In genomic region chr19:18501351-18501750, GRCh38 we compare ENCODE assay signal across 16 cellular contexts. TPM values are rescaled to one million over a fixed set of nuclear protein-coding genes. Genes with fewer than 3 reads are reported as not detected.
A peak's percentile ranks its signal among the peaks of the same experiment; 100 is the strongest.
DNase-seq lines count a peak whose midpoint lies in the region; ATAC-seq, FAIRE-seq and TF ChIP-seq lines count a peak whose summit lies in the region.
"Had no signal": no experiment of that assay in that cellular context is flagged by ENCODE, and none has a peak within 500 bp of the region (broad histone marks: within the 10 kb centered on the region; RNA-seq: fewer than 3 reads in every experiment).

No MANE protein-coding gene starts in this region.

- peaks cover 80% of the 10 kb centered on the region; the same call in 1 of the 2 replicates for H4K20me1 ChIP-seq in HepG2 (ENCODE audit: insufficient read depth, low read length)

- TF ChIP-seq RAD21 in liver (IDR thresholded peaks at IDR 0.05) (no peak), HepG2 (CRISPR knock-in tag; IDR thresholded peaks at IDR 0.05) (no peak)

- DNase-seq in HepG2 (ENCODE audit: low spot score) = no peak
- DNase-seq in dorsolateral prefrontal cortex = no peak
- DNase-seq in psoas muscle = no peak
- DNase-seq in Calu3 = no peak
- no peak for DNase-seq in HAP-1 (ENCODE audit: low spot score in 2 of 2)
- DNase-seq: activated CD4-positive, alpha-beta T cell treated with anti-CD3 and anti-CD28 coated beads, Interleukin-2, amount 50 U/mL, for 48 hours; activated effector memory CD4-positive, alpha-beta T cell treated with anti-CD3 and anti-CD28 coated beads, Interleukin-2, amount 50 U/mL, for 16 hours; DND-41; islet precursor cell; NCI-H2081; NCI-H82; stimulated activated naive CD4-positive, alpha-beta T cell treated with Interleukin-2 at 50 U/mL for 16 hours; T-helper 9 cell had no signal

- peaks cover 54 to 82% (median 81%) of the 10 kb centered on the region in 4 donors for H3K4me1 ChIP-seq in liver (ENCODE audit: control insufficient read depth in 4 of 4, insufficient read depth in 4 of 4, low read length in 3 of 4)
- peaks cover 55% of the 10 kb centered on the region for H3K4me1 ChIP-seq in HepG2 (ENCODE audit: insufficient read depth, low read length)
- H3K4me1 ChIP-seq in psoas muscle = peaks cover 100% of the 10 kb centered on the region
- no peaks in the 10 kb centered on the region for H3K4me1 ChIP-seq in HAP-1

- TF ChIP-seq CTCF in liver (IDR thresholded peaks at IDR 0.05; ENCODE audit: low read depth, low read length, missing input control) (no peak), HepG2 (CRISPR knock-in tag; IDR thresholded peaks at IDR 0.05) (no peak), dorsolateral prefrontal cortex (IDR thresholded peaks at IDR 0.05 in 54 of 56, conservative IDR thresholded peaks at IDR 0.05 in 2 of 56; ENCODE audit: low read depth in 1 of 56, partially characterized antibody in 56 of 56) (no peak), psoas muscle (IDR thresholded peaks at IDR 0.05) (no peak), Calu3 (IDR thresholded peaks at IDR 0.05; ENCODE audit: unreplicated experiment) (no peak)

- POLR2A ChIA-PET in HepG2 (lab: Yijun Ruan, JAX) = no interaction called here

- H3K4me3 ChIP-seq in liver (ENCODE audit: low read depth in 1 of 3, low read length in 3 of 3) (no peak overlapping the region), HepG2 (replicated peaks in 1 of 3; ENCODE audit: insufficient read depth in 1 of 3, low read depth in 2 of 3, low read length in 3 of 3) (no peak overlapping the region), dorsolateral prefrontal cortex (no peak overlapping the region), psoas muscle (no peak overlapping the region), HAP-1 (no peak overlapping the region)

- 94% methylated on average over 13 of the region's 13 CpGs for WGBS in liver
- WGBS in HepG2 (ENCODE audit: low lambda C conversion rate) = 85% methylated on average over 8 of the region's 13 CpGs
- 63 to 73% (median 73%) methylated on average over 13 of the region's 13 CpGs for WGBS in psoas muscle, 3 donors

- H3K9ac ChIP-seq in liver (ENCODE audit: low read depth in 1 of 2, low read length in 2 of 2) (peak overlapping the region in 1 of 2 donors; percentile 1), HepG2 (ENCODE audit: insufficient read depth, low read depth, low read length) (no peak overlapping the region)

- no peaks in the 10 kb centered on the region for H3K36me3 ChIP-seq in liver (ENCODE audit: control insufficient read depth in 4 of 4, insufficient read depth in 3 of 4, low read depth in 1 of 4, low read length in 3 of 4)
- H3K36me3 ChIP-seq in HepG2 (replicated peaks in 1 of 2; ENCODE audit: control insufficient read depth in 1 of 2, insufficient read depth in 2 of 2, low read length in 2 of 2) = peaks cover 0 to 6% of the 10 kb centered on the region in 2 experiments; a peak in 1 of 5 replicates
- no peaks in the 10 kb centered on the region for H3K36me3 ChIP-seq in psoas muscle (ENCODE audit: insufficient read depth in 1 of 2, low read depth in 1 of 2)
- H3K36me3 ChIP-seq in HAP-1 (replicated peaks) = no peaks in the 10 kb centered on the region

- FAIRE-seq in HepG2 (lab: Jason Lieb, UNC) = no peak

- BruUV-seq in HepG2 (replicated peaks; lab: Mats Ljungman, UMichigan) = no TSS peak
- no TSS peak for BruUV-seq in Calu3 (replicated peaks; lab: Mats Ljungman, UMichigan)

- no peak overlapping the region for H3K4me3 Mint-ChIP-seq in Calu3 (ENCODE audit: low read depth, unreplicated experiment)

- peaks cover 34% of the 10 kb centered on the region for H3K4me1 Mint-ChIP-seq in Calu3 (ENCODE audit: low read depth, unreplicated experiment)

- H3K36me3 Mint-ChIP-seq in Calu3 (ENCODE audit: insufficient read depth, unreplicated experiment) = peaks cover 17% of the 10 kb centered on the region

- H3K9me3 Mint-ChIP-seq in Calu3 (ENCODE audit: low read depth, unreplicated experiment) = no peaks in the 10 kb centered on the region

- H3K9me3 ChIP-seq in liver (ENCODE audit: control insufficient read depth in 4 of 4, low read length in 3 of 4) (no peaks in the 10 kb centered on the region), HepG2 (ENCODE audit: low read length) (no peaks in the 10 kb centered on the region), psoas muscle (no peaks in the 10 kb centered on the region), HAP-1 (no peaks in the 10 kb centered on the region)

- CTCF ChIA-PET in HepG2 (lab: Yijun Ruan, JAX; ENCODE audit: low intra/inter-chr PET ratio, low total read pairs) (no interaction called here), Calu3 (lab: Charles Lee) (no interaction called here)

- H3K79me2 ChIP-seq in HepG2 (ENCODE audit: insufficient read depth, low read length) = peaks cover 94% of the 10 kb centered on the region

- in situ Hi-C loops in HepG2 (cut with HindIII; ENCODE audit: extremely low pct_ligation_motif_present, low pct_unique_long_range_greater_than_20kb) (no loop called here), HAP-1 (cut with MboI; ENCODE audit: low sequenced_read_pairs) (no loop called here)

- intact Hi-C loops in HepG2 (cut with micrococcal nuclease; ENCODE audit: unreplicated experiment) = no loop called here
- intact Hi-C loops in dorsolateral prefrontal cortex (cut with DNase I) = no loop called here
- intact Hi-C loops in psoas muscle (cut with DNase I) = no loop called here
- intact Hi-C loops in Calu3 (cut with micrococcal nuclease; ENCODE audit: unreplicated experiment) = no loop called here

- peak overlapping the region; percentile 77 to 81 for H3K27ac ChIP-seq in liver (ENCODE audit: low read depth in 1 of 2, low read length in 2 of 2)
- H3K27ac ChIP-seq in HepG2 (ENCODE audit: extremely low read length, insufficient read depth, low read length) = no peak overlapping the region
- H3K27ac ChIP-seq in dorsolateral prefrontal cortex = peak overlapping the region in 47 of 59 donors; percentile 11 to 97 (median 77)
- H3K27ac ChIP-seq in psoas muscle = peak overlapping the region; percentile 84

- no peaks in the 10 kb centered on the region for H3K27me3 Mint-ChIP-seq in Calu3 (ENCODE audit: unreplicated experiment)

- H3K4me2 ChIP-seq in HepG2 (ENCODE audit: low read depth, low read length) = no peak overlapping the region

- ATAC-seq in HepG2 (no peak), psoas muscle (no peak), HG03039 (IDR thresholded peaks at IDR 0.05; ENCODE audit: unreplicated experiment) (no peak), GM18861 (IDR thresholded peaks at IDR 0.05; ENCODE audit: unreplicated experiment) (no peak)

- H3K27me3 ChIP-seq in liver (ENCODE audit: control insufficient read depth in 4 of 4, insufficient read depth in 4 of 4, low read length in 3 of 4) = no peaks in the 10 kb centered on the region
- no peaks in the 10 kb centered on the region for H3K27me3 ChIP-seq in HepG2 (ENCODE audit: control insufficient read depth in 1 of 2, insufficient read depth in 2 of 2, low read length in 2 of 2)
- H3K27me3 ChIP-seq in dorsolateral prefrontal cortex = no peaks in the 10 kb centered on the region
- H3K27me3 ChIP-seq in psoas muscle (ENCODE audit: insufficient read depth in 3 of 3, low read length in 2 of 3) = no peaks in the 10 kb centered on the region
- H3K27me3 ChIP-seq in HAP-1 (ENCODE audit: low read depth) = no peaks in the 10 kb centered on the region

- H3K27ac Mint-ChIP-seq in Calu3 (ENCODE audit: unreplicated experiment) = no peak overlapping the region

- TF ChIP-seq EP300 in HepG2 (IDR thresholded peaks at IDR 0.05; ENCODE audit: low read depth in 2 of 2, low read length in 2 of 2) (no peak), HepG2 (CRISPR knock-in tag; IDR thresholded peaks at IDR 0.05; ENCODE audit: borderline replicate concordance) (no peak)

- no peak for TF ChIP-seq POLR2A in HepG2 (IDR thresholded peaks at IDR 0.05; ENCODE audit: insufficient read depth in 1 of 2, low read depth in 2 of 2, low read length in 2 of 2)

- H2AFZ ChIP-seq in HepG2 (ENCODE audit: low read length) = no peak overlapping the region

RNA-seq across cellular contexts. Expression of gene ELL, which starts 20.5 kb away (rescaled TPM):
- 10 to 100 TPM in 1 of 2 donors, 1 to 10 TPM in 1; 7.6 to 10.5 TPM for total RNA-seq in liver
- polyA plus RNA-seq in liver = 1 to 10 TPM; 4.5 to 5.6 TPM
- total RNA-seq in HepG2 (2016; rRNA removed; fragmentation: Illumina TruSeq; extraction: Trizol) = 3.2 and 3.7 TPM in 2 replicates
- 0.71 and 1.1 TPM in 2 replicates for total RNA-seq in HepG2 (2016; cell fraction: cytosol; rRNA removed; fragmentation: Illumina TruSeq; extraction: Trizol; ENCODE audit: low read depth)
- 2.7 and 4.1 TPM in 2 replicates for total RNA-seq in HepG2 (2016; cell fraction: insoluble cytoplasmic fraction; rRNA removed; fragmentation: Illumina TruSeq; extraction: Trizol)
- 2.3 and 2.5 TPM in 2 replicates for total RNA-seq in HepG2 (2016; cell fraction: membrane; rRNA removed; fragmentation: Illumina TruSeq; extraction: Trizol)
- total RNA-seq in HepG2 (2016; cell fraction: nucleus; rRNA removed; fragmentation: Illumina TruSeq; extraction: Trizol) = 3.3 and 4.8 TPM in 2 replicates
- polyA plus RNA-seq in HepG2 (2011; rRNA removed) = 5.4 and 5.8 TPM in 2 replicates
- 3.2 and 4.3 TPM in 2 replicates for polyA plus RNA-seq in HepG2 (2011; cell fraction: cytosol; rRNA removed)
- polyA plus RNA-seq in HepG2 (2011; cell fraction: nucleus; rRNA removed) = 27.1 and 34.7 TPM in 2 replicates
- 7.1 TPM in 2 replicates for polyA plus RNA-seq in HepG2 (2012)
- polyA plus RNA-seq in HepG2 (2016; cell fraction: cytosol; fragmentation: Illumina TruSeq; extraction: Trizol; ENCODE audit: low read depth) = 0.20 and 0.33 TPM in 2 replicates
- 3.1 and 4.0 TPM in 2 replicates for polyA plus RNA-seq in HepG2 (2016; cell fraction: insoluble cytoplasmic fraction; fragmentation: Illumina TruSeq; extraction: Trizol; ENCODE audit: low read depth)
- polyA plus RNA-seq in HepG2 (2016; cell fraction: membrane; fragmentation: Illumina TruSeq; extraction: Trizol; ENCODE audit: low read depth) = 1.0 and 1.1 TPM in 2 replicates
- 5.1 and 5.2 TPM in 2 replicates for polyA plus RNA-seq in HepG2 (2016; cell fraction: nucleus; fragmentation: Illumina TruSeq; extraction: Trizol; ENCODE audit: insufficient read depth, low read depth)
- polyA minus RNA-seq in HepG2 (2011; rRNA and poly(A)+ RNA removed; ENCODE audit: low replicate concordance) = 6.3 and 17.2 TPM in 2 replicates
- polyA minus RNA-seq in HepG2 (2011; cell fraction: cytosol; rRNA and poly(A)+ RNA removed) = 6.0 and 8.8 TPM in 2 replicates
- polyA minus RNA-seq in HepG2 (2011; cell fraction: nucleus; rRNA and poly(A)+ RNA removed) = 12.9 and 14.3 TPM in 2 replicates
- 10 to 100 TPM in 119 of 120 experiments, 1 to 10 TPM in 1; 9.4 to 22.3 (median 15.4) TPM for total RNA-seq in dorsolateral prefrontal cortex
- total RNA-seq in psoas muscle = 10 to 100 TPM; 17.5 to 40.2 (median 24.9) TPM
- 10 to 100 TPM in 1 of 3 donors, 1 to 10 TPM in 2; 7.5 to 12.3 (median 9.2) TPM for polyA plus RNA-seq in psoas muscle
- total RNA-seq in Calu3 (2022) = 11.0 and 12.5 TPM in 2 replicates

RNA-seq across cellular contexts. Expression of gene FKBP8, which starts 42.0 kb away (rescaled TPM):
- total RNA-seq in liver (100 to 1,000 TPM in 1 of 2 donors, 10 to 100 TPM in 1; 75.8 to 225 TPM), HepG2 (2016; rRNA removed; fragmentation: Illumina TruSeq; extraction: Trizol) (75.1 and 81.7 TPM in 2 replicates), dorsolateral prefrontal cortex (100 to 1,000 TPM; 391 to 680 (median 539) TPM), psoas muscle (100 to 1,000 TPM in 2 of 4 donors, 10 to 100 TPM in 2; 94.4 to 137 (median 113) TPM), Calu3 (2022) (123 and 126 TPM in 2 replicates)
- polyA plus RNA-seq in liver (100 to 1,000 TPM in 1 of 2 donors, 10 to 100 TPM in 1; 59.1 to 126 TPM), HepG2 (2011; rRNA removed) (93.9 and 135 TPM in 2 replicates), psoas muscle (100 to 1,000 TPM in 2 of 3 donors, 10 to 100 TPM in 1; 92.8 to 143 (median 138) TPM)
- total RNA-seq in HepG2 (2016; cell fraction: cytosol; rRNA removed; fragmentation: Illumina TruSeq; extraction: Trizol; ENCODE audit: low read depth) = 75.9 and 83.0 TPM in 2 replicates
- total RNA-seq in HepG2 (2016; cell fraction: insoluble cytoplasmic fraction; rRNA removed; fragmentation: Illumina TruSeq; extraction: Trizol) = 78.1 and 87.6 TPM in 2 replicates
- total RNA-seq in HepG2 (2016; cell fraction: membrane; rRNA removed; fragmentation: Illumina TruSeq; extraction: Trizol) = 92.2 and 111 TPM in 2 replicates
- 32.7 and 42.9 TPM in 2 replicates for total RNA-seq in HepG2 (2016; cell fraction: nucleus; rRNA removed; fragmentation: Illumina TruSeq; extraction: Trizol)
- 101 and 179 TPM in 2 replicates for polyA plus RNA-seq in HepG2 (2011; cell fraction: cytosol; rRNA removed)
- 159 and 173 TPM in 2 replicates for polyA plus RNA-seq in HepG2 (2011; cell fraction: nucleus; rRNA removed)
- polyA plus RNA-seq in HepG2 (2012) = 93.8 and 130 TPM in 2 replicates
- polyA plus RNA-seq in HepG2 (2016; cell fraction: cytosol; fragmentation: Illumina TruSeq; extraction: Trizol; ENCODE audit: low read depth) = 84.6 and 95.1 TPM in 2 replicates
- polyA plus RNA-seq in HepG2 (2016; cell fraction: insoluble cytoplasmic fraction; fragmentation: Illumina TruSeq; extraction: Trizol; ENCODE audit: low read depth) = 107 and 111 TPM in 2 replicates
- polyA plus RNA-seq in HepG2 (2016; cell fraction: membrane; fragmentation: Illumina TruSeq; extraction: Trizol; ENCODE audit: low read depth) = 117 and 126 TPM in 2 replicates
- 80.5 and 87.9 TPM in 2 replicates for polyA plus RNA-seq in HepG2 (2016; cell fraction: nucleus; fragmentation: Illumina TruSeq; extraction: Trizol; ENCODE audit: insufficient read depth, low read depth)
- polyA minus RNA-seq in HepG2 (2011; rRNA and poly(A)+ RNA removed; ENCODE audit: low replicate concordance) = 96.9 and 151 TPM in 2 replicates
- polyA minus RNA-seq in HepG2 (2011; cell fraction: cytosol; rRNA and poly(A)+ RNA removed) = 63.3 and 77.3 TPM in 2 replicates
- polyA minus RNA-seq in HepG2 (2011; cell fraction: nucleus; rRNA and poly(A)+ RNA removed) = 16.6 and 20.1 TPM in 2 replicates

RNA-seq across cellular contexts. Expression of gene KXD1, which starts 56.3 kb away (rescaled TPM):
- total RNA-seq in liver (10 to 100 TPM; 31.8 to 47.0 TPM), HepG2 (2016; rRNA removed; fragmentation: Illumina TruSeq; extraction: Trizol) (44.6 and 53.1 TPM in 2 replicates), dorsolateral prefrontal cortex (10 to 100 TPM; 46.5 to 90.8 (median 64.8) TPM), psoas muscle (10 to 100 TPM; 38.9 to 76.5 (median 50.8) TPM), Calu3 (2022) (61.0 and 61.5 TPM in 2 replicates)
- polyA plus RNA-seq in liver (10 to 100 TPM; 39.9 to 53.6 TPM), HepG2 (2011; rRNA removed) (143 and 160 TPM in 2 replicates), psoas muscle (100 to 1,000 TPM in 2 of 3 donors, 10 to 100 TPM in 1; 84.6 to 144 (median 122) TPM)
- 49.9 and 63.5 TPM in 2 replicates for total RNA-seq in HepG2 (2016; cell fraction: cytosol; rRNA removed; fragmentation: Illumina TruSeq; extraction: Trizol; ENCODE audit: low read depth)
- total RNA-seq in HepG2 (2016; cell fraction: insoluble cytoplasmic fraction; rRNA removed; fragmentation: Illumina TruSeq; extraction: Trizol) = 46.0 and 46.4 TPM in 2 replicates
- 90.1 and 104 TPM in 2 replicates for total RNA-seq in HepG2 (2016; cell fraction: membrane; rRNA removed; fragmentation: Illumina TruSeq; extraction: Trizol)
- total RNA-seq in HepG2 (2016; cell fraction: nucleus; rRNA removed; fragmentation: Illumina TruSeq; extraction: Trizol) = 20.4 and 21.0 TPM in 2 replicates
- 112 and 130 TPM in 2 replicates for polyA plus RNA-seq in HepG2 (2011; cell fraction: cytosol; rRNA removed)
- polyA plus RNA-seq in HepG2 (2011; cell fraction: nucleus; rRNA removed) = 122 and 125 TPM in 2 replicates
- polyA plus RNA-seq in HepG2 (2012) = 61.5 and 85.8 TPM in 2 replicates
- 72.0 and 99.5 TPM in 2 replicates for polyA plus RNA-seq in HepG2 (2016; cell fraction: cytosol; fragmentation: Illumina TruSeq; extraction: Trizol; ENCODE audit: low read depth)
- 68.6 and 76.3 TPM in 2 replicates for polyA plus RNA-seq in HepG2 (2016; cell fraction: insoluble cytoplasmic fraction; fragmentation: Illumina TruSeq; extraction: Trizol; ENCODE audit: low read depth)
- 121 and 126 TPM in 2 replicates for polyA plus RNA-seq in HepG2 (2016; cell fraction: membrane; fragmentation: Illumina TruSeq; extraction: Trizol; ENCODE audit: low read depth)
- polyA plus RNA-seq in HepG2 (2016; cell fraction: nucleus; fragmentation: Illumina TruSeq; extraction: Trizol; ENCODE audit: insufficient read depth, low read depth) = 62.9 and 64.5 TPM in 2 replicates
- polyA minus RNA-seq in HepG2 (2011; rRNA and poly(A)+ RNA removed; ENCODE audit: low replicate concordance) = 73.9 and 103 TPM in 2 replicates
- polyA minus RNA-seq in HepG2 (2011; cell fraction: cytosol; rRNA and poly(A)+ RNA removed) = 43.1 and 52.2 TPM in 2 replicates
- polyA minus RNA-seq in HepG2 (2011; cell fraction: nucleus; rRNA and poly(A)+ RNA removed) = 20.0 and 23.6 TPM in 2 replicates
